In genomic region chr12:57230381-57231155, GRCh38 we compare ENCODE assay signal across 8 cellular contexts. TPM values are rescaled to one million over a fixed set of nuclear protein-coding genes. Genes with fewer than 3 reads are reported as not detected.
DNase-seq lines count a peak whose midpoint lies in the region; ATAC-seq and TF ChIP-seq lines count a peak whose summit lies in the region.

No MANE protein-coding gene starts in this region.

- H3K4me1 ChIP-seq in PC-9 (replicated peaks; ENCODE audit: insufficient read depth) (peaks cover 30% of the 10 kb centered on the region), neuronal stem cell (ENCODE audit: control insufficient read depth in 2 of 2, insufficient read depth in 1 of 2, low read depth in 1 of 2, low read length in 2 of 2) (peaks cover 20 to 29% of the 10 kb centered on the region in 2 donors)

- no peak for DNase-seq in Calu3
- DNase-seq in PC-9, result no peak
- no peak for DNase-seq in epithelial cell of proximal tubule (ENCODE audit: low read depth)
- DNase-seq in neuronal stem cell (ENCODE audit: low spot score), result no peak
- DNase-seq in OCI-M2 (lab: John Stamatoyannopoulos, UW; ENCODE audit: unreplicated experiment), result no peak
- no peak for DNase-seq in stimulated activated naive CD4-positive, alpha-beta T cell treated with Interleukin-2 at 50 U/mL for 16 hours (lab: John Stamatoyannopoulos, UW)

- H3F3A ChIP-seq in PC-9 (ENCODE audit: insufficient read depth, low read depth), result peaks cover 53% of the 10 kb centered on the region

- H3K23ac ChIP-seq in neuronal stem cell (ENCODE audit: low read depth, low read length, poor library complexity), result peak overlapping the region; percentile 21

- peaks cover 39% of the 10 kb centered on the region for H3K4me1 Mint-ChIP-seq in Calu3 (ENCODE audit: low read depth, unreplicated experiment)

- H3K27me3 ChIP-seq in PC-9 (ENCODE audit: insufficient read depth, low read depth) (no peaks in the 10 kb centered on the region), neuronal stem cell (ENCODE audit: control insufficient read depth in 3 of 3, insufficient read depth in 3 of 3, low read depth in 1 of 3, low read length in 3 of 3) (peaks cover 5 to 27% (median 26%) of the 10 kb centered on the region in 3 experiments)

- H3K79me1 ChIP-seq in neuronal stem cell (ENCODE audit: low read depth, low read length), result peaks cover 9% of the 10 kb centered on the region

- H3K18ac ChIP-seq in neuronal stem cell (ENCODE audit: low read length), result no peak overlapping the region

- H3K4me2 ChIP-seq in PC-9, result peak overlapping the region; percentile 97
- peak overlapping the region; percentile 84 for H3K4me2 ChIP-seq in neuronal stem cell (ENCODE audit: insufficient read depth, low read length, poor library complexity, severe bottlenecking)

- no peak overlapping the region for H4K8ac ChIP-seq in neuronal stem cell (ENCODE audit: low read depth, low read length)

- H3K36me3 Mint-ChIP-seq in Calu3 (ENCODE audit: insufficient read depth, unreplicated experiment), result peaks cover 64% of the 10 kb centered on the region

- WGBS in neuronal stem cell (ENCODE audit: extremely low coverage in 2 of 2, insufficient read length in 2 of 2, insufficient replicate concordance in 1 of 2), 2 donors, result no CpG with 5 or more reads among the region's 10 CpGs

- no peak overlapping the region for H3K14ac ChIP-seq in neuronal stem cell (ENCODE audit: low read length)

- H4K91ac ChIP-seq in neuronal stem cell (ENCODE audit: low read depth, low read length, poor library complexity), result no peak overlapping the region

- no peak overlapping the region for H2BK120ac ChIP-seq in neuronal stem cell (ENCODE audit: low read depth, low read length)

- peaks cover 27% of the 10 kb centered on the region for H3K27me3 Mint-ChIP-seq in Calu3 (ENCODE audit: unreplicated experiment)

- H3K9me3 ChIP-seq in PC-9 (ENCODE audit: insufficient read depth, low read depth) (no peaks in the 10 kb centered on the region), neuronal stem cell (replicated peaks in 1 of 2; ENCODE audit: control insufficient read depth in 2 of 2, insufficient read depth in 1 of 2, low read depth in 1 of 2, low read length in 2 of 2) (no peaks in the 10 kb centered on the region)

- peaks cover 38% of the 10 kb centered on the region for H3K36me3 ChIP-seq in PC-9 (ENCODE audit: low read depth)
- peaks cover 36 to 50% of the 10 kb centered on the region in 2 donors for H3K36me3 ChIP-seq in neuronal stem cell (replicated peaks in 1 of 2; ENCODE audit: control insufficient read depth in 2 of 2, insufficient read depth in 2 of 2, low read length in 2 of 2)

- H3K27ac Mint-ChIP-seq in Calu3 (ENCODE audit: unreplicated experiment), result peak overlapping the region; percentile 99

- H4K20me1 ChIP-seq in PC-9 (ENCODE audit: insufficient read depth), result peaks cover 23% of the 10 kb centered on the region

- H2BK15ac ChIP-seq in neuronal stem cell (ENCODE audit: low read length), result no peak overlapping the region

- POLR2A ChIA-PET in PC-9 (lab: Charles Lee; ENCODE audit: unreplicated experiment), result interaction anchor here (0.5 to 0.8 kb wide), 3 partner anchors 13 to 542 kb away, joined by 3 to 5 read pairs (median 3); no protein-coding TSS in a partner anchor

- peak overlapping the region; percentile 7 for H2BK12ac ChIP-seq in neuronal stem cell (ENCODE audit: low read length)

- H3K27ac ChIP-seq in PC-9 (peak overlapping the region; percentile 97), neuronal stem cell (replicated peaks; ENCODE audit: low read length) (no peak overlapping the region)

- H3K4me3 ChIP-seq in PC-9, result peak overlapping the region; percentile 95
- peak overlapping the region; percentile 78 for H3K4me3 ChIP-seq in epithelial cell of proximal tubule (ENCODE audit: low read depth, low read length)
- peak overlapping the region; percentile 75 to 90 for H3K4me3 ChIP-seq in neuronal stem cell (ENCODE audit: low read length in 2 of 2)

- CTCF ChIA-PET in Calu3 (lab: Charles Lee), result interaction anchor here (0.6 to 2.4 kb wide), 6 partner anchors 9 to 597 kb away, joined by 3 to 26 read pairs (median 12); partner anchors contain the start of gene NXPH4
- CTCF ChIA-PET in PC-9 (lab: Charles Lee), result interaction anchor here (0.5 to 1.9 kb wide), 3 partner anchors 8 to 89 kb away, joined by 3 to 30 read pairs (median 14); no protein-coding TSS in a partner anchor

- no peak for TF ChIP-seq CTCF in Calu3 (IDR thresholded peaks at IDR 0.05; ENCODE audit: unreplicated experiment)
- TF ChIP-seq CTCF in PC-9 (conservative IDR thresholded peaks at IDR 0.05), result no peak
- TF ChIP-seq CTCF in epithelial cell of proximal tubule (conservative IDR thresholded peaks at IDR 0.05; ENCODE audit: low read depth, low read length), result no peak

- H2BK5ac ChIP-seq in neuronal stem cell (ENCODE audit: low read length), result no peak overlapping the region

- peak overlapping the region; percentile 28 for H2AK5ac ChIP-seq in neuronal stem cell (ENCODE audit: low read depth, low read length)

- H3K9me3 Mint-ChIP-seq in Calu3 (ENCODE audit: low read depth, unreplicated experiment), result no peaks in the 10 kb centered on the region

- H3K9ac ChIP-seq in neuronal stem cell (ENCODE audit: low read depth, low read length, poor library complexity), result peak overlapping the region; percentile 91

- H3K79me2 ChIP-seq in PC-9 (ENCODE audit: low read depth), result peaks cover 45% of the 10 kb centered on the region

- intact Hi-C loops in Calu3 (cut with micrococcal nuclease; ENCODE audit: unreplicated experiment), result no loop called here
- intact Hi-C loops in PC-9 (cut with micrococcal nuclease; ENCODE audit: unreplicated experiment), result no loop called here

- peak overlapping the region; percentile 98 for H3K4me3 Mint-ChIP-seq in Calu3 (ENCODE audit: low read depth, unreplicated experiment)

- H2AFZ ChIP-seq in PC-9, result no peak overlapping the region
- H2AFZ ChIP-seq in neuronal stem cell (ENCODE audit: low read length), result no peak overlapping the region

- no peak overlapping the region for H3K4ac ChIP-seq in neuronal stem cell (ENCODE audit: low read length)

- ATAC-seq in GM18858 (IDR thresholded peaks at IDR 0.05; ENCODE audit: unreplicated experiment) (no peak), GM18517 (IDR thresholded peaks at IDR 0.05; ENCODE audit: unreplicated experiment) (no peak)

- no TSS peak for BruUV-seq in Calu3 (replicated peaks; lab: Mats Ljungman, UMichigan)
- TSS peak; percentile 46 for BruUV-seq in PC-9 (replicated peaks; lab: Mats Ljungman, UMichigan)

- H3K9me2 ChIP-seq in PC-9 (ENCODE audit: insufficient read depth), result no peaks in the 10 kb centered on the region

RNA-seq across cellular contexts. Expression of gene SHMT2, which starts 1.1 kb away (rescaled TPM):
- total RNA-seq in Calu3 (2022), result 203 and 243 TPM in 2 replicates
- total RNA-seq in PC-9 (2021), result 220 and 227 TPM in 2 replicates
- total RNA-seq in epithelial cell of proximal tubule, result 118 and 258 TPM in 2 replicates
- 117 TPM for polyA plus RNA-seq in neuronal stem cell (2013, experiment 1 of 2)
- 112 TPM for polyA plus RNA-seq in neuronal stem cell (2013, experiment 2 of 2)

RNA-seq across cellular contexts. Expression of gene NXPH4, which starts 14.0 kb away (rescaled TPM):
- total RNA-seq in Calu3 (2022) (2.0 and 4.1 TPM in 2 replicates), PC-9 (2021) (20.3 and 20.6 TPM in 2 replicates), epithelial cell of proximal tubule (not detected in 2 replicates)
- polyA plus RNA-seq in neuronal stem cell (2013, experiment 1 of 2), result 0.26 TPM
- 0.29 TPM for polyA plus RNA-seq in neuronal stem cell (2013, experiment 2 of 2)

RNA-seq across cellular contexts. Expression of gene STAC3, which starts 20.4 kb away (rescaled TPM):
- total RNA-seq in Calu3 (2022), result 5.0 and 7.0 TPM in 2 replicates
- total RNA-seq in PC-9 (2021), result 1.3 and 2.2 TPM in 2 replicates
- total RNA-seq in epithelial cell of proximal tubule, result not detected in 2 replicates
- 0.79 TPM for polyA plus RNA-seq in neuronal stem cell (2013, experiment 1 of 2)
- 0.93 TPM for polyA plus RNA-seq in neuronal stem cell (2013, experiment 2 of 2)
